ENCODE assay signal across 36 cellular contexts in the genomic region with DNA sequence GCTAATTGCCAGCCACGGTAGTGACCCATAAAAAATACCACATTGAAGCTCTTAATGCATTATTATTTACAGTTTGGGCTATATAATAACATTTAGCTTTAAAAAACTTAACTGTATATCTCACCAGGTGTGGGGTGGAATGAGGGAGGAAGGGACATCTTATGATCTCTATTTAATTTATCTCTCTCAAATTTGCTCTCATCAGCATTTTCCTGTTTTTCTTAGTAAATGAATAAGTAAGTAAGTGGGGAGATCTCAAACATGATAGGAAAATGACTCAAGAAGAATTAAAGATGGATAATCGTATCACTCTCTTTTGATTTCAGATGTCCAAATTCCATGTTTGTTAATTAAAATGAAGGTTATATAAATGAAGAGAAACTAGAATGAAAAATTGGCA.
"Had no signal": no experiment of that assay in that cellular context is flagged by ENCODE, and none has a peak within 500 bp of the region (broad histone marks: within the 10 kb centered on the region; RNA-seq: fewer than 3 reads in every experiment).

No MANE protein-coding gene starts in this region.

- H3K4me3 ChIP-seq: MG63 had no signal

- H3K27me3 ChIP-seq: MG63 had no signal

- H3K36me3 ChIP-seq: MG63 had no signal

- DNase-seq: MG63, MM.1S, MV-4-11, NCI-H1048, NCI-H1092, NCI-H1092 treated with DMSO at 0.1 percent for 48 hours, NCI-H1105, NCI-H1105 treated with DMSO at 0.1 percent for 48 hours, NCI-H1417, NCI-H1417 treated with DMSO at 0.1 percent for 48 hours, NCI-H1436, NCI-H1436 treated with DMSO at 0.1 percent for 48 hours, NCI-H146, NCI-H1694, NCI-H1694 treated with DMSO at 0.1 percent for 48 hours, NCI-H187, NCI-H187 treated with DMSO at 0.1 percent for 48 hours, NCI-H1930, NCI-H2029, NCI-H2029 treated with DMSO at 0.1 percent for 48 hours, NCI-H2081, NCI-H2081 treated with DMSO at 0.1 percent for 48 hours, NCI-H2107, NCI-H2171, NCI-H2171 treated with DMSO at 0.1 percent for 48 hours, NCI-H2227 treated with DMSO at 0.1 percent for 48 hours, NCI-H226, NCI-H345, NCI-H446, NCI-H446 treated with DMSO at 0.1 percent for 48 hours, NCI-H510A, NCI-H510A treated with DMSO at 0.1 percent for 48 hours, NCI-H524, NCI-H524 treated with DMSO at 0.1 percent for 48 hours, NCI-H526, NCI-H526 treated with DMSO at 0.1 percent for 48 hours had no signal

- H3K9me3 ChIP-seq: MG63 had no signal
